ENCODE assay signal across 1 cellular context in the genomic region with DNA sequence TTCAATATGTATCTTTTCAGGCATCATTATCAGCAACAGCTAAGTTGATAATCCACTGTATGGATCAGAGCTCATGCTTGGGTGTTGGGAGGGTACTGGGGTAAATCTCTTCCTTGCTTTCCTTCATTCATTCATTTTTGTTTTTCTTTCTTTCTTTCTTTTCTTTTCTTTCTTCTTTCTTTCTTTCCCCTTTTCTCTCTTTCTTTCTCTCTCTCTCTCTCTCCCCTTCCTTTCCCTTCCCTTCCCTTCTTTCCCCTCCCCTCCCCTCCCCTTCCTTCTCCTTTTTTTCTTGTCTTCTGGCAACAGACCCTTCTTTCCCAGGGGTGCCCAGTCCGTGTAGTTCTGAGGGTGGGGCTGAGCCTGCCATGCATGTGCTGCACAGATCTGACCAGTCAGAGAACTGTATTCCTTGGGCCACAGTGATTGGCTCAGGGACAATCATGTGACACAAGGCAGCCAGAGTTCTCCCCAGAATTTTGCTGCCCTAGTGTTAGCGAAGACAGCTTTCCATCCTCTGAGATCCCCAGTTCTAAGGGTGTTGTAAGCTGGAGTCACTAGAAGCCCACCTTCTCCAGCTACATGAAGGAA.
TF ChIP-seq lines count a peak whose summit lies in the region.

No MANE protein-coding gene starts in this region.

TF ChIP-seq in GM23338, 12 proteins besides CTCF, POLR2A, EP300 and RAD21 (continued from another document):
- TF ChIP-seq, protein P1, sequence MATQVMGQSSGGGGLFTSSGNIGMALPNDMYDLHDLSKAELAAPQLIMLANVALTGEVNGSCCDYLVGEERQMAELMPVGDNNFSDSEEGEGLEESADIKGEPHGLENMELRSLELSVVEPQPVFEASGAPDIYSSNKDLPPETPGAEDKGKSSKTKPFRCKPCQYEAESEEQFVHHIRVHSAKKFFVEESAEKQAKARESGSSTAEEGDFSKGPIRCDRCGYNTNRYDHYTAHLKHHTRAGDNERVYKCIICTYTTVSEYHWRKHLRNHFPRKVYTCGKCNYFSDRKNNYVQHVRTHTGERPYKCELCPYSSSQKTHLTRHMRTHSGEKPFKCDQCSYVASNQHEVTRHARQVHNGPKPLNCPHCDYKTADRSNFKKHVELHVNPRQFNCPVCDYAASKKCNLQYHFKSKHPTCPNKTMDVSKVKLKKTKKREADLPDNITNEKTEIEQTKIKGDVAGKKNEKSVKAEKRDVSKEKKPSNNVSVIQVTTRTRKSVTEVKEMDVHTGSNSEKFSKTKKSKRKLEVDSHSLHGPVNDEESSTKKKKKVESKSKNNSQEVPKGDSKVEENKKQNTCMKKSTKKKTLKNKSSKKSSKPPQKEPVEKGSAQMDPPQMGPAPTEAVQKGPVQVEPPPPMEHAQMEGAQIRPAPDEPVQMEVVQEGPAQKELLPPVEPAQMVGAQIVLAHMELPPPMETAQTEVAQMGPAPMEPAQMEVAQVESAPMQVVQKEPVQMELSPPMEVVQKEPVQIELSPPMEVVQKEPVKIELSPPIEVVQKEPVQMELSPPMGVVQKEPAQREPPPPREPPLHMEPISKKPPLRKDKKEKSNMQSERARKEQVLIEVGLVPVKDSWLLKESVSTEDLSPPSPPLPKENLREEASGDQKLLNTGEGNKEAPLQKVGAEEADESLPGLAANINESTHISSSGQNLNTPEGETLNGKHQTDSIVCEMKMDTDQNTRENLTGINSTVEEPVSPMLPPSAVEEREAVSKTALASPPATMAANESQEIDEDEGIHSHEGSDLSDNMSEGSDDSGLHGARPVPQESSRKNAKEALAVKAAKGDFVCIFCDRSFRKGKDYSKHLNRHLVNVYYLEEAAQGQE (IDR thresholded peaks at IDR 0.05; ENCODE audit: unreplicated experiment) = no peak
- TF ChIP-seq ZNF331 (CRISPR knock-in tag; IDR thresholded peaks at IDR 0.05; ENCODE audit: low read depth) (no peak), CREB1 (CRISPR knock-in tag; IDR thresholded peaks at IDR 0.05; ENCODE audit: low read depth) (no peak), ZNF114 (CRISPR knock-in tag; IDR thresholded peaks at IDR 0.05) (no peak), EZH2phosphoT487 (IDR thresholded peaks at IDR 0.05; ENCODE audit: unreplicated experiment) (no peak), POLR2AphosphoS5 (IDR thresholded peaks at IDR 0.05; ENCODE audit: low read depth) (no peak), EZH2 (IDR thresholded peaks at IDR 0.05; ENCODE audit: low read depth, unreplicated experiment) (no peak), NANOG (IDR thresholded peaks at IDR 0.05; ENCODE audit: borderline replicate concordance) (no peak), STAT1 (IDR thresholded peaks at IDR 0.05; ENCODE audit: unreplicated experiment) (no peak)
- TF ChIP-seq, protein P2, sequence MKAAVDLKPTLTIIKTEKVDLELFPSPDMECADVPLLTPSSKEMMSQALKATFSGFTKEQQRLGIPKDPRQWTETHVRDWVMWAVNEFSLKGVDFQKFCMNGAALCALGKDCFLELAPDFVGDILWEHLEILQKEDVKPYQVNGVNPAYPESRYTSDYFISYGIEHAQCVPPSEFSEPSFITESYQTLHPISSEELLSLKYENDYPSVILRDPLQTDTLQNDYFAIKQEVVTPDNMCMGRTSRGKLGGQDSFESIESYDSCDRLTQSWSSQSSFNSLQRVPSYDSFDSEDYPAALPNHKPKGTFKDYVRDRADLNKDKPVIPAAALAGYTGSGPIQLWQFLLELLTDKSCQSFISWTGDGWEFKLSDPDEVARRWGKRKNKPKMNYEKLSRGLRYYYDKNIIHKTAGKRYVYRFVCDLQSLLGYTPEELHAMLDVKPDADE (IDR thresholded peaks at IDR 0.05) = no peak
- TF ChIP-seq, protein P3, sequence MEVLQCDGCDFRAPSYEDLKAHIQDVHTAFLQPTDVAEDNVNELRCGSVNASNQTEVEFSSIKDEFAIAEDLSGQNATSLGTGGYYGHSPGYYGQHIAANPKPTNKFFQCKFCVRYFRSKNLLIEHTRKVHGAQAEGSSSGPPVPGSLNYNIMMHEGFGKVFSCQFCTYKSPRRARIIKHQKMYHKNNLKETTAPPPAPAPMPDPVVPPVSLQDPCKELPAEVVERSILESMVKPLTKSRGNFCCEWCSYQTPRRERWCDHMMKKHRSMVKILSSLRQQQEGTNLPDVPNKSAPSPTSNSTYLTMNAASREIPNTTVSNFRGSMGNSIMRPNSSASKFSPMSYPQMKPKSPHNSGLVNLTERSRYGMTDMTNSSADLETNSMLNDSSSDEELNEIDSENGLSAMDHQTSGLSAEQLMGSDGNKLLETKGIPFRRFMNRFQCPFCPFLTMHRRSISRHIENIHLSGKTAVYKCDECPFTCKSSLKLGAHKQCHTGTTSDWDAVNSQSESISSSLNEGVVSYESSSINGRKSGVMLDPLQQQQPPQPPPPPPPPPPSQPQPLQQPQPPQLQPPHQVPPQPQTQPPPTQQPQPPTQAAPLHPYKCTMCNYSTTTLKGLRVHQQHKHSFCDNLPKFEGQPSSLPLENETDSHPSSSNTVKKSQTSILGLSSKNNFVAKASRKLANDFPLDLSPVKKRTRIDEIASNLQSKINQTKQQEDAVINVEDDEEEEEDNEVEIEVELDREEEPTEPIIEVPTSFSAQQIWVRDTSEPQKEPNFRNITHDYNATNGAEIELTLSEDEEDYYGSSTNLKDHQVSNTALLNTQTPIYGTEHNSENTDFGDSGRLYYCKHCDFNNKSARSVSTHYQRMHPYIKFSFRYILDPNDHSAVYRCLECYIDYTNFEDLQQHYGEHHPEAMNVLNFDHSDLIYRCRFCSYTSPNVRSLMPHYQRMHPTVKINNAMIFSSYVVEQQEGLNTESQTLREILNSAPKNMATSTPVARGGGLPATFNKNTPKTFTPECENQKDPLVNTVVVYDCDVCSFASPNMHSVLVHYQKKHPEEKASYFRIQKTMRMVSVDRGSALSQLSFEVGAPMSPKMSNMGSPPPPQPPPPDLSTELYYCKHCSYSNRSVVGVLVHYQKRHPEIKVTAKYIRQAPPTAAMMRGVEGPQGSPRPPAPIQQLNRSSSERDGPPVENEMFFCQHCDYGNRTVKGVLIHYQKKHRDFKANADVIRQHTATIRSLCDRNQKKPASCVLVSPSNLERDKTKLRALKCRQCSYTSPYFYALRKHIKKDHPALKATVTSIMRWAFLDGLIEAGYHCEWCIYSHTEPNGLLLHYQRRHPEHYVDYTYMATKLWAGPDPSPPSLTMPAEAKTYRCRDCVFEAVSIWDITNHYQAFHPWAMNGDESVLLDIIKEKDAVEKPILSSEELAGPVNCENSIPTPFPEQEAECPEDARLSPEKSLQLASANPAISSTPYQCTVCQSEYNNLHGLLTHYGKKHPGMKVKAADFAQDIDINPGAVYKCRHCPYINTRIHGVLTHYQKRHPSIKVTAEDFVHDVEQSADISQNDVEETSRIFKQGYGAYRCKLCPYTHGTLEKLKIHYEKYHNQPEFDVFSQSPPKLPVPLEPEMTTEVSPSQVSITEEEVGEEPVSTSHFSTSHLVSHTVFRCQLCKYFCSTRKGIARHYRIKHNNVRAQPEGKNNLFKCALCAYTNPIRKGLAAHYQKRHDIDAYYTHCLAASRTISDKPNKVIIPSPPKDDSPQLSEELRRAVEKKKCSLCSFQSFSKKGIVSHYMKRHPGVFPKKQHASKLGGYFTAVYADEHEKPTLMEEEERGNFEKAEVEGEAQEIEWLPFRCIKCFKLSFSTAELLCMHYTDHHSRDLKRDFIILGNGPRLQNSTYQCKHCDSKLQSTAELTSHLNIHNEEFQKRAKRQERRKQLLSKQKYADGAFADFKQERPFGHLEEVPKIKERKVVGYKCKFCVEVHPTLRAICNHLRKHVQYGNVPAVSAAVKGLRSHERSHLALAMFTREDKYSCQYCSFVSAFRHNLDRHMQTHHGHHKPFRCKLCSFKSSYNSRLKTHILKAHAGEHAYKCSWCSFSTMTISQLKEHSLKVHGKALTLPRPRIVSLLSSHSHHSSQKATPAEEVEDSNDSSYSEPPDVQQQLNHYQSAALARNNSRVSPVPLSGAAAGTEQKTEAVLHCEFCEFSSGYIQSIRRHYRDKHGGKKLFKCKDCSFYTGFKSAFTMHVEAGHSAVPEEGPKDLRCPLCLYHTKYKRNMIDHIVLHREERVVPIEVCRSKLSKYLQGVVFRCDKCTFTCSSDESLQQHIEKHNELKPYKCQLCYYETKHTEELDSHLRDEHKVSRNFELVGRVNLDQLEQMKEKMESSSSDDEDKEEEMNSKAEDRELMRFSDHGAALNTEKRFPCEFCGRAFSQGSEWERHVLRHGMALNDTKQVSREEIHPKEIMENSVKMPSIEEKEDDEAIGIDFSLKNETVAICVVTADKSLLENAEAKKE (CRISPR knock-in tag; IDR thresholded peaks at IDR 0.05) = no peak
